Comparison of ENCODE assay signal across 8 cellular contexts in the genomic region with DNA sequence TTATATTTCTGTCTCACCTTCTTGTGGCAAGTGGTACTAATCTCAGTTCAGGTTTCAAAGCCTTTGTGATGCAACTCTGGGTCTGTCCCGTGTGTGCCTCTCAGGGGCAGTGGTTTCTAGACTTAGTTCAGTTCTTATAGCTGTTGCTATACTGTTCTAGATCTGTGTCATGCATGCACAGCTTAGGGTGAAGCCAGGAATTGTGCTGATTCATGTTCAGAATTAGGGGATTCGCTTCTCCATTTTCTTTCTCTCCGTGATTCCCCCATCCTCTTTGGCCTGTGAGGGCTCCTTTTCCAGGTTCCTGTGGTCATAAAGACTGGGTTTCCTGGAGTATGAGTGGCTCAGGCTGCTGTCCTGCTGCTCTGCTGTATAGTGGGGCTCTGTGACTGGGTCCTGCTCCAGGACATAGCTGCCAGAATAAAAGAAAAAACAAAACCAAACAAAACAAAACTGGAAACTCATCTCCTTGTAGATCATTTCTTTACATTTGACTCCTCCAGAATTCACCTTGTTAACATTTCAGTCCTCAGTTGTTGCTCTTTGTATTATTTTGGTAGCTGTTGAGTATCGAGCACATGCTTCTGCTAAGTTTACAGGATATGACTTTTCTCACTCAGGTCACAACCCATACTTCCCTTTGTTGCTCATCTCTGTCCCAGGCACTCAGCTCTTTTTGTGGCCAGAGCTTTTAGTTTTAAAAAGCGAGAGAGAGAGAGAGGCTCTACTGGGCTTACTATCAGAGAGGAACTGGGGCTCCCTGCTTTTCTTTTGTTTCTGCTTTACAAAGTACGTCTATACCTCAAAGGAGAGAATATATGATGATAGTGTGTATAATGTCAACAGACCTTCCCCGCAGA. TPM values are rescaled to one million over a fixed set of nuclear protein-coding genes. Genes with fewer than 3 reads are reported as not detected.
A peak's percentile ranks its signal among the peaks of the same experiment; 100 is the strongest.
DNase-seq lines count a peak whose midpoint lies in the region; FAIRE-seq and TF ChIP-seq lines count a peak whose summit lies in the region.

No MANE protein-coding gene starts in this region.

- H3K4me3 Mint-ChIP-seq in activated naive CD4-positive, alpha-beta T cell treated with anti-CD3 and anti-CD28 coated beads for 36 hours, result peak overlapping the region; percentile 57

- H3K27ac Mint-ChIP-seq in activated naive CD4-positive, alpha-beta T cell treated with anti-CD3 and anti-CD28 coated beads for 36 hours, result peak overlapping the region; percentile 90

- H3K27me3 ChIP-seq in MG63, result no peaks in the 10 kb centered on the region

- no peak for TF ChIP-seq CTCF in HFF-Myc (IDR thresholded peaks at IDR 0.05; ENCODE audit: low read depth, low read length, missing control alignments)

- H3K4me3 ChIP-seq in HFF-Myc (replicated peaks; ENCODE audit: low read depth, low read length) (peak overlapping the region; percentile 31), MG63 (peak overlapping the region; percentile 31)

- peaks cover 13% of the 10 kb centered on the region for H3K9me3 Mint-ChIP-seq in activated naive CD4-positive, alpha-beta T cell treated with anti-CD3 and anti-CD28 coated beads for 36 hours

- H3K27me3 Mint-ChIP-seq in activated naive CD4-positive, alpha-beta T cell treated with anti-CD3 and anti-CD28 coated beads for 36 hours (ENCODE audit: low read depth), result no peaks in the 10 kb centered on the region

- intact Hi-C loops in activated naive CD4-positive, alpha-beta T cell treated with anti-CD3 and anti-CD28 coated beads for 36 hours (cut with micrococcal nuclease), result loop anchor here (1.0 to 5.0 kb wide), 16 partner anchors 10 to 628 kb away; no protein-coding TSS in a partner anchor

- H3K9me3 ChIP-seq in MG63, result peaks cover 8% of the 10 kb centered on the region; the same call in 1 of the 2 replicates

- DNase-seq in GM18507 (ENCODE audit: extremely low spot score, insufficient read length, low read depth), result peak; percentile 26
- DNase-seq in HFF-Myc (ENCODE audit: extremely low read depth, low read depth), result peak; percentile 30
- DNase-seq in MG63, result peak; percentile 35
- DNase-seq in activated naive CD4-positive, alpha-beta T cell treated with anti-CD3 and anti-CD28 coated beads for 36 hours, result peak; percentile 82
- DNase-seq in hepatic stellate cell (ENCODE audit: low spot score), result peak; percentile 2
- DNase-seq in stimulated activated CD4-positive, alpha-beta T cell treated with anti-CD3 and anti-CD28 coated beads, TNF-alpha, amount 100 ng/mL, for 24 hours (ENCODE audit: low read depth in 3 of 3), result peak in 2 of 3 experiments; percentile 40 to 47
- DNase-seq in NCI-H1092 (lab: John Stamatoyannopoulos, UW), result no peak
- no peak for DNase-seq in NCI-H526 (lab: John Stamatoyannopoulos, UW)

- H3K4me1 Mint-ChIP-seq in activated naive CD4-positive, alpha-beta T cell treated with anti-CD3 and anti-CD28 coated beads for 36 hours (ENCODE audit: low read depth), result peaks cover 48% of the 10 kb centered on the region

- H3K36me3 ChIP-seq in MG63, result no peaks in the 10 kb centered on the region

- FAIRE-seq in GM18507 (lab: Jason Lieb, UNC), result peak; percentile 99

- peaks cover 11% of the 10 kb centered on the region for H3K36me3 Mint-ChIP-seq in activated naive CD4-positive, alpha-beta T cell treated with anti-CD3 and anti-CD28 coated beads for 36 hours (ENCODE audit: low read depth)

- CTCF ChIA-PET in activated naive CD4-positive, alpha-beta T cell treated with anti-CD3 and anti-CD28 coated beads for 36 hours (lab: Charles Lee), result interaction anchor here (0.6 to 1.5 kb wide), 9 partner anchors 8 to 216 kb away, joined by 3 to 5 read pairs (median 3); no protein-coding TSS in a partner anchor

RNA-seq across cellular contexts. Expression of a gene that starts 34.2 kb away (rescaled TPM):
- total RNA-seq in MG63 (2014; rRNA removed; shearing (Covaris generic); ENCODE audit: low replicate concordance), result 12.4 and 19.9 TPM in 2 replicates
- 1 to 10 TPM; 9.7 to 10.0 TPM for total RNA-seq in activated naive CD4-positive, alpha-beta T cell treated with anti-CD3 and anti-CD28 coated beads for 36 hours

Comparison
In these comparisons a context has a peak if more than half of its experiments do, and no peak if none do; other contexts are left out.
1. DNase-seq: peak in GM18507 (single experiment), HFF-Myc (single experiment), MG63 (single experiment), activated naive CD4-positive, alpha-beta T cell treated with anti-CD3 and anti-CD28 coated beads for 36 hours (single experiment), hepatic stellate cell (single experiment) and stimulated activated CD4-positive, alpha-beta T cell treated with anti-CD3 and anti-CD28 coated beads, TNF-alpha, amount 100 ng/mL, for 24 hours (2 of 3); none in NCI-H1092 (single experiment) and NCI-H526 (0 of 2).